In genomic region chr19:46646402-46646801, GRCh38 we compare ENCODE assay signal across 2 cellular contexts.
TF ChIP-seq lines count a peak whose summit lies in the region.

No MANE protein-coding gene starts in this region.

TF ChIP-seq in HEK293, 187 proteins besides CTCF, POLR2A, EP300 and RAD21:
- TF ChIP-seq SETDB1 (IDR thresholded peaks at IDR 0.05; ENCODE audit: insufficient read length, low read length), result peak; percentile 54
- TF ChIP-seq ZNF169 (tag by site-specific recombination; IDR thresholded peaks at IDR 0.05), result no peak

TF ChIP-seq in K562, 482 proteins besides CTCF, POLR2A, EP300 and RAD21:
- TF ChIP-seq KDM1A (IDR thresholded peaks at IDR 0.05) (peak in 1 of 2 experiments; percentile 25; a peak in 1 of 4 replicates), HNRNPL (IDR thresholded peaks at IDR 0.05; ENCODE audit: low read depth, low read length) (no peak), ZBTB2 (IDR thresholded peaks at IDR 0.05) (no peak), ZNF121 (CRISPR knock-in tag; conservative IDR thresholded peaks at IDR 0.05) (peak; percentile 46), JUN (IDR thresholded peaks at IDR 0.05; ENCODE audit: borderline replicate concordance, low read depth, low read length) (0 out of 2 replicates have a peak, but pooled peaks have one; percentile 49), JUN (CRISPR knock-in tag; IDR thresholded peaks at IDR 0.05; ENCODE audit: borderline replicate concordance) (no peak), MCM2 (IDR thresholded peaks at IDR 0.05; ENCODE audit: low read depth) (no peak), USF2 (CRISPR knock-in tag; IDR thresholded peaks at IDR 0.05) (no peak), ZNF263 (CRISPR knock-in tag; IDR thresholded peaks at IDR 0.05; ENCODE audit: borderline replicate concordance) (peak; percentile 58; the same call in 1 of the 2 replicates), ATF3 (IDR thresholded peaks at IDR 0.05) (peak; percentile 76), ATF3 (CRISPR knock-in tag; conservative IDR thresholded peaks at IDR 0.05) (no peak), RAD51 (IDR thresholded peaks at IDR 0.05; ENCODE audit: borderline replicate concordance, low read depth) (no peak)
